18 cellular contexts compared by ENCODE assay signal in genomic region chr2:166803314-166803986, GRCh38.
A peak's percentile ranks its signal among the peaks of the same experiment; 100 is the strongest.
DNase-seq lines count a peak whose midpoint lies in the region; ATAC-seq and TF ChIP-seq lines count a peak whose summit lies in the region.
"Had no signal": no experiment of that assay in that cellular context is flagged by ENCODE, and none has a peak within 500 bp of the region (broad histone marks: within the 10 kb centered on the region; RNA-seq: fewer than 3 reads in every experiment).

No MANE protein-coding gene starts in this region.

- no peaks in the 10 kb centered on the region for H3K9me3 ChIP-seq in KOPT-K1 (ENCODE audit: insufficient read depth, low read length, poor library complexity, severe bottlenecking)
- no peaks in the 10 kb centered on the region for H3K9me3 ChIP-seq in body of pancreas

- peak overlapping the region in 7 of 10 donors; percentile 13 to 80 (median 51) for H3K27ac Mint-ChIP-seq in naive thymus-derived CD8-positive, alpha-beta T cell
- H3K27ac Mint-ChIP-seq: HFFc6, naive B cell had no signal

- peaks cover 0 to 3% (median 0%) of the 10 kb centered on the region in 3 donors for H3K36me3 Mint-ChIP-seq in naive thymus-derived CD8-positive, alpha-beta T cell
- H3K36me3 Mint-ChIP-seq: naive B cell had no signal

- H3K36me3 ChIP-seq in KOPT-K1 (ENCODE audit: insufficient read depth, low read length) = no peaks in the 10 kb centered on the region
- no peaks in the 10 kb centered on the region for H3K36me3 ChIP-seq in body of pancreas (replicated peaks in 1 of 2; ENCODE audit: insufficient read depth in 1 of 2, low read depth in 2 of 2)

- peak overlapping the region; percentile 36 for H3K27ac ChIP-seq in KOPT-K1 (ENCODE audit: low read depth, low read length, poor library complexity, severe bottlenecking)
- H3K27ac ChIP-seq in body of pancreas = no peak overlapping the region
- H3K27ac ChIP-seq: epithelial cell of prostate had no signal

- no peak for TF ChIP-seq CTCF in body of pancreas (IDR thresholded peaks at IDR 0.05)

- WGBS in body of pancreas, 2 donors = 29 to 50% methylated on average over 4 to 6 of the region's 6 CpGs

- H3K4me1 Mint-ChIP-seq in naive thymus-derived CD8-positive, alpha-beta T cell = peaks cover 12 to 29% (median 23%) of the 10 kb centered on the region in 4 donors
- H3K4me1 Mint-ChIP-seq: naive B cell had no signal

- POLR2A ChIA-PET in naive thymus-derived CD8-positive, alpha-beta T cell (lab: Charles Lee) = no interaction called here

- peak overlapping the region; percentile 21 to 75 (median 56) for H3K4me3 Mint-ChIP-seq in naive thymus-derived CD8-positive, alpha-beta T cell
- H3K4me3 Mint-ChIP-seq: HFFc6, naive B cell had no signal

- peak; percentile 30 for ATAC-seq in body of pancreas
- peak; percentile 44 to 58 for ATAC-seq in naive thymus-derived CD8-positive, alpha-beta T cell
- no peak for ATAC-seq in HG02970 (IDR thresholded peaks at IDR 0.05; ENCODE audit: low FRiP score, unreplicated experiment)
- no peak for ATAC-seq in GM21515 (IDR thresholded peaks at IDR 0.05; ENCODE audit: unreplicated experiment)

- no peaks in the 10 kb centered on the region for H3K27me3 Mint-ChIP-seq in naive thymus-derived CD8-positive, alpha-beta T cell
- H3K27me3 Mint-ChIP-seq: naive B cell had no signal

- H3K9me3 Mint-ChIP-seq in naive thymus-derived CD8-positive, alpha-beta T cell = peaks cover 0 to 6% (median 4%) of the 10 kb centered on the region in 9 donors

- no peak for TF ChIP-seq POLR2A in body of pancreas (IDR thresholded peaks at IDR 0.05)

- no peak overlapping the region for H3K4me3 ChIP-seq in body of pancreas

- no peaks in the 10 kb centered on the region for H3K4me1 ChIP-seq in body of pancreas

- intact Hi-C loops in body of pancreas (cut with DNase I) = no loop called here

- peak; percentile 10 for DNase-seq in D341Med (ENCODE audit: low spot score)
- DNase-seq in body of pancreas = no peak
- peak in 3 of 10 donors; percentile 11 to 37 (median 37) for DNase-seq in naive thymus-derived CD8-positive, alpha-beta T cell
- DNase-seq in effector CD8-positive, alpha-beta T cell (lab: John Stamatoyannopoulos, UW) = no peak
- DNase-seq: activated gamma-delta T cell treated with Interleukin-2 at 50 U/mL for 16 hours, cerebellar nuclear complex, COR-L47, HFFc6, kidney glomerular epithelial cell, naive B cell, NCI-H1105, NCI-H774, SIG-M5, substantia nigra had no signal

- H3K27me3 ChIP-seq in body of pancreas = no peaks in the 10 kb centered on the region

Comparison
In these comparisons a context has a peak if more than half of its experiments do, and no peak if none do; other contexts are left out.
1. ATAC-seq: peak in body of pancreas (single experiment) and naive thymus-derived CD8-positive, alpha-beta T cell (2 of 2); none in HG02970 (single experiment) and GM21515 (single experiment).